ENCODE assay signal across 13 cellular contexts in genomic region chr7:24378871-24379608, GRCh38.
A peak's percentile ranks its signal among the peaks of the same experiment; 100 is the strongest.
DNase-seq lines count a peak whose midpoint lies in the region; ATAC-seq and TF ChIP-seq lines count a peak whose summit lies in the region.
"Had no signal": no experiment of that assay in that cellular context is flagged by ENCODE, and none has a peak within 500 bp of the region (broad histone marks: within the 10 kb centered on the region; RNA-seq: fewer than 3 reads in every experiment).

No MANE protein-coding gene starts in this region.

- H3K36me3 ChIP-seq in upper lobe of left lung = no peaks in the 10 kb centered on the region

- WGBS in upper lobe of left lung, 2 donors = 70% methylated on average over 8 of the region's 8 CpGs

- TF ChIP-seq CTCF in foreskin keratinocyte (conservative IDR thresholded peaks at IDR 0.05) (no peak), upper lobe of left lung (IDR thresholded peaks at IDR 0.05) (no peak), chondrocyte (IDR thresholded peaks at IDR 0.05) (no peak)

- H3K27me3 ChIP-seq in foreskin keratinocyte (peaks cover 11% of the 10 kb centered on the region), upper lobe of left lung (no peaks in the 10 kb centered on the region)

- H3K4me1 ChIP-seq in foreskin keratinocyte (peaks cover 7% of the 10 kb centered on the region), upper lobe of left lung (no peaks in the 10 kb centered on the region)

- H3K9me3 ChIP-seq in upper lobe of left lung = no peaks in the 10 kb centered on the region

- H3K4me1 Mint-ChIP-seq in chondrocyte (ENCODE audit: low read depth) = peaks cover 6% of the 10 kb centered on the region

- H3K4me3 ChIP-seq in upper lobe of left lung = no peak overlapping the region

- DNase-seq in DMS53 (lab: John Stamatoyannopoulos, UW) (peak; percentile 19), DMS53 treated with DMSO at 0.1 percent for 48 hours (lab: John Stamatoyannopoulos, UW; ENCODE audit: unreplicated experiment) (no peak), SW 1271 (lab: John Stamatoyannopoulos, UW) (peak; percentile 45 to 78), foreskin keratinocyte (peak; percentile 86 to 91), upper lobe of left lung (peak in 1 of 2 donors; percentile 66), NCI-H2227 treated with DMSO at 0.1 percent for 48 hours (lab: John Stamatoyannopoulos, UW) (no peak), chondrocyte (ENCODE audit: low spot score) (no peak)
- DNase-seq: anterior cingulate cortex, NCI-H524 treated with DMSO at 0.1 percent for 48 hours had no signal

- no peaks in the 10 kb centered on the region for H3K36me3 Mint-ChIP-seq in chondrocyte (ENCODE audit: low read depth)

- peaks cover 9% of the 10 kb centered on the region for H3K9me3 Mint-ChIP-seq in chondrocyte (ENCODE audit: low read depth)

- H3K27ac ChIP-seq in foreskin keratinocyte = no peak overlapping the region
- no peak overlapping the region for H3K27ac ChIP-seq in upper lobe of left lung
- H3K27ac ChIP-seq: 22Rv1 had no signal

- no peak for TF ChIP-seq EP300 in upper lobe of left lung (IDR thresholded peaks at IDR 0.05)

- peak; percentile 98 for ATAC-seq in foreskin keratinocyte
- ATAC-seq in upper lobe of left lung (ENCODE audit: low FRiP score in 2 of 2) = peak; percentile 60 to 88
- ATAC-seq in HG02840 (IDR thresholded peaks at IDR 0.05; ENCODE audit: low FRiP score, unreplicated experiment) = no peak
- ATAC-seq: activated CD4-positive, CD25-positive, alpha-beta regulatory T cell treated with anti-CD3 and anti-CD28 coated beads, Interleukin-2, amount 50 U/mL, for 24 hours; sciatic nerve had no signal

- H3K4me3 Mint-ChIP-seq in chondrocyte (ENCODE audit: unreplicated experiment) = no peak overlapping the region

- no peak overlapping the region for H3K27ac Mint-ChIP-seq in chondrocyte (ENCODE audit: unreplicated experiment)

- peaks cover 11% of the 10 kb centered on the region for H3K27me3 Mint-ChIP-seq in chondrocyte (ENCODE audit: low read depth)

- TF ChIP-seq POLR2A in upper lobe of left lung (IDR thresholded peaks at IDR 0.05) = no peak

Comparison
In these comparisons a context has a peak if more than half of its experiments do, and no peak if none do; other contexts are left out.
1. DNase-seq: peak in DMS53 (single experiment), SW 1271 (2 of 2) and foreskin keratinocyte (2 of 2); none in DMS53 treated with DMSO at 0.1 percent for 48 hours (single experiment), NCI-H2227 treated with DMSO at 0.1 percent for 48 hours (single experiment) and chondrocyte (single experiment).